In the genomic region with DNA sequence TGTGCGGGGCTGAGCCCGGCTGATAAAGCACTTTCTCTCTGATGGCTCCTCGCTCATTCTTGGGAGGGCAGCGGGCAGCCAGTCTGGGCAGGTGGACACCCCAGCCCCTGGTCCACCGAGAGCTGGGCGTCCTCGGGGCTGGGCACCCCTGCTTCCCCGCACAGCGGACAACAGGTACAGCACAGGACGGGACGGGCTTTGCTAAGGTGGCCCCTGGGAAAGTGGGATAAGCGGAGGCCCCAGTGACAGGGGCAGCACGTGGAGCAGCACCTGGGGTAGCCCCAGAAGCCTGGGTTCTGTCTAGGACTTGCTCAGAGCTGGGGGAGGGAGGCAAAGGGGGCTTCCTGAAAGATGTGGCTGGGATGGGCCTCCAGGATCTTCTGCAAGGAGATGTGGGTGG, we compare ENCODE assay signal across 1 cellular context. TPM values are rescaled to one million over a fixed set of nuclear protein-coding genes. Genes with fewer than 3 reads are reported as not detected.
"Had no signal": no experiment of that assay in that cellular context is flagged by ENCODE, and none has a peak within 500 bp of the region (broad histone marks: within the 10 kb centered on the region; RNA-seq: fewer than 3 reads in every experiment).

No MANE protein-coding gene starts in this region.

RNA-seq across cellular contexts. Expression of a gene that starts 2.6 kb away (rescaled TPM):
- total RNA-seq: dermis blood vessel endothelial cell had no signal
